In the genomic region with DNA sequence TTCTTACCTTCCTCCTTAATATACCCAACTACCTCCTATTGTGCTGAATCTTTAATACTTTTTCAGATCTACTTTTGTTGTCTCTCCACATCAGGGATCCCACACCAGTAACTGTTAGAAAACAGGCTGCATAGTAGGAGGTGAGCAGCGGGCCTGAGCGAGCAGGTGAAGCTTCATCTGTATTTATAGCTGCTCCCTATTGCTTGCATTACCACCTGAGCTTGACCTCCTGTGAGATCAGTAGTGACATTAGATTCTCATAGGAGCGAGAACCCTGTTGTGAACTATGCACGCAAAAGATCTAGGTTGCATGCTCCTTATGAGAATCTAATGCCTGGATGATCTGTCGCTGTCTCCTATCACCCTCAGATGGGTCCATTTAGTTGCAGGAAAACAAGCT, we compare ENCODE assay signal across 25 cellular contexts.
"Had no signal": no experiment of that assay in that cellular context is flagged by ENCODE, and none has a peak within 500 bp of the region (broad histone marks: within the 10 kb centered on the region; RNA-seq: fewer than 3 reads in every experiment).

No MANE protein-coding gene starts in this region.

- H3K9me3 ChIP-seq: colonic mucosa, esophagus muscularis mucosa, esophagus squamous epithelium, gastrocnemius medialis, gastroesophageal sphincter, heart left ventricle, heart right ventricle had no signal

- H3K36me3 ChIP-seq: colonic mucosa, esophagus muscularis mucosa, esophagus squamous epithelium, gastrocnemius medialis, gastroesophageal sphincter, heart left ventricle, heart right ventricle had no signal

- H3K27me3 Mint-ChIP-seq: dendritic cell treated with granulocyte-macrophage colony-stimulating factor and Interleukin-4, amounts not matched to agents 40 ng/mL and 50 ng/mL, for 4 days; effector memory CD8-positive, alpha-beta T cell had no signal

- H3K4me1 ChIP-seq: colonic mucosa, esophagus squamous epithelium, gastrocnemius medialis, gastroesophageal sphincter, heart left ventricle, heart right ventricle had no signal

- H3K27me3 ChIP-seq: colonic mucosa, dorsolateral prefrontal cortex, esophagus muscularis mucosa, esophagus squamous epithelium, foreskin keratinocyte, gastrocnemius medialis, gastroesophageal sphincter, heart left ventricle, heart right ventricle had no signal

- H3K9me3 Mint-ChIP-seq: dendritic cell treated with granulocyte-macrophage colony-stimulating factor and Interleukin-4, amounts not matched to agents 40 ng/mL and 50 ng/mL, for 4 days; effector memory CD8-positive, alpha-beta T cell; endodermal cell had no signal

- H3K27ac Mint-ChIP-seq: dendritic cell treated with granulocyte-macrophage colony-stimulating factor and Interleukin-4, amounts not matched to agents 40 ng/mL and 50 ng/mL, for 4 days; effector memory CD8-positive, alpha-beta T cell; endodermal cell had no signal

- DNase-seq: colonic mucosa; cortex of kidney; dermis blood vessel endothelial cell; dorsolateral prefrontal cortex; effector CD4-positive, alpha-beta T cell; effector CD8-positive, alpha-beta T cell; effector memory CD4-positive, alpha-beta T cell; effector memory CD8-positive, alpha-beta T cell; endodermal cell; erythroblast; esophagus squamous epithelium; foreskin fibroblast; foreskin keratinocyte; foreskin melanocyte; gastrocnemius medialis; glutamatergic neuron; head of caudate nucleus; heart left ventricle; heart right ventricle had no signal

- ATAC-seq: effector memory CD8-positive, alpha-beta T cell; esophagus mucosa; foreskin keratinocyte; gastrocnemius medialis; gastroesophageal sphincter; heart left ventricle; heart right ventricle had no signal

- H3K4me3 Mint-ChIP-seq: dendritic cell treated with granulocyte-macrophage colony-stimulating factor and Interleukin-4, amounts not matched to agents 40 ng/mL and 50 ng/mL, for 4 days; effector memory CD8-positive, alpha-beta T cell; endodermal cell had no signal

- H3K27ac ChIP-seq: colonic mucosa, coronary artery, dorsolateral prefrontal cortex, epithelial cell of prostate, esophagus muscularis mucosa, esophagus squamous epithelium, foreskin keratinocyte, gastrocnemius medialis, gastroesophageal sphincter, heart left ventricle, heart right ventricle had no signal

- H3K4me3 ChIP-seq: colonic mucosa, coronary artery, dorsolateral prefrontal cortex, esophagus muscularis mucosa, esophagus squamous epithelium, gastrocnemius medialis, gastroesophageal sphincter, heart left ventricle, heart right ventricle had no signal
